8 cellular contexts compared by ENCODE assay signal in the genomic region with DNA sequence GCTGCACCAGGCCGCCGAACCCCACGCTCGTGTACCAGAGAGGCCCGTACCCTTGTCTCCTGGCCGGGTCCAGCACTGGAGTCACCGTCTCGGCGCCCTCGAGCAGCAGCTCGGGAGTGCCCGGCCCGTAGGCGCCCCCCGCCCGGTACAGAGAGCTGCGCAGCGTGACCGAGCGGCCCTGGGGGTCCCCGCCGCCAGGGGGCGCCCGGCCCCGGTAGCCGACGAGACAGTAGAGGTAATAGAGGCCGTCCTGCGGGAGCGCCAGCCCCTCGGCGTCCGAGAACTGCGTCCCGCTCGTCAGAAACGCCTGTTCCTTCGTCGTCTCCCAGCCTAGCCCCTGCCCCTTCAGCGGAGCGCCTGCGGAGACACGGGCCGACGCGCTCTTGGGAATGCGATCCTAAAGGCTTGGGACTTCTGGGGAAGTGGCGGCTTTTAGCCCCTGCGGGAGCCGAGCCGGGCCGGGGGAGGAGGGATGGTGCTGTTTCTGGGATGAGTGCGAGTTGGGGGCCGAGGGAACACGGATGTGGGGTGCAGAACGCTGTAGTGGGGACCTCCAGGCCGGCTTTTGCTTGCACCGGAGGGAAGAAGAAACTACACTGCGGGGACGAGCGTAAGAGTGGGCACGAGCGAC. TPM values are rescaled to one million over a fixed set of nuclear protein-coding genes. Genes with fewer than 3 reads are reported as not detected.
DNase-seq lines count a peak whose midpoint lies in the region; ATAC-seq and TF ChIP-seq lines count a peak whose summit lies in the region.

No MANE protein-coding gene starts in this region.

- H3K4me3 ChIP-seq in HFF-Myc (replicated peaks; ENCODE audit: low read depth, low read length) (peak overlapping the region; percentile 64), astrocyte of the spinal cord (ENCODE audit: low read depth, low read length) (peak overlapping the region; percentile 84), iPS-11a (ENCODE audit: low read depth, low read length) (peak overlapping the region; percentile 82), gastrocnemius medialis (peak overlapping the region; percentile 67 to 96 (median 90))

- peak in 1 of 2 donors; percentile 22 for TF ChIP-seq POLR2A in gastrocnemius medialis (IDR thresholded peaks at IDR 0.05)

- DNase-seq in GM03348 (ENCODE audit: low spot score), result peak; percentile 98
- DNase-seq in HFF-Myc (ENCODE audit: extremely low read depth, low read depth), result peak; percentile 30
- peak; percentile 33 for DNase-seq in NCI-H1436 treated with DMSO at 0.1 percent for 48 hours (lab: John Stamatoyannopoulos, UW)
- peak; percentile 89 for DNase-seq in T-helper 9 cell
- DNase-seq in astrocyte of the spinal cord (ENCODE audit: low read depth, low spot score), result peak; percentile 75
- DNase-seq in gastrocnemius medialis, result peak; percentile 66 to 77

- H3K4me1 ChIP-seq in gastrocnemius medialis, result peaks cover 0 to 5% of the 10 kb centered on the region in 2 donors

- in situ Hi-C loops in astrocyte of the spinal cord (cut with HindIII; ENCODE audit: low sequenced_read_pairs) (no loop called here), gastrocnemius medialis (cut with MboI; ENCODE audit: low sequenced_read_pairs in 4 of 4) (no loop called here)

- intact Hi-C loops in gastrocnemius medialis (cut with DNase I; ENCODE audit: low total_unique reads), result loop anchor here (1.0 kb wide), 2 partner anchors 17 to 35 kb away; a partner anchor contains a TSS

- no peaks in the 10 kb centered on the region for H3K9me3 ChIP-seq in gastrocnemius medialis

- peak; percentile 96 for TF ChIP-seq CTCF in HFF-Myc (IDR thresholded peaks at IDR 0.05; ENCODE audit: low read depth, low read length, missing control alignments)
- peak; percentile 86 for TF ChIP-seq CTCF in astrocyte of the spinal cord (IDR thresholded peaks at IDR 0.05; ENCODE audit: low read depth, low read length)
- peak; percentile 94 to 98 (median 96) for TF ChIP-seq CTCF in gastrocnemius medialis (IDR thresholded peaks at IDR 0.05 in 4 of 5, conservative IDR thresholded peaks at IDR 0.05 in 1 of 5)

- peak overlapping the region; percentile 74 to 84 (median 77) for H3K27ac ChIP-seq in gastrocnemius medialis

- no peaks in the 10 kb centered on the region for H3K27me3 ChIP-seq in gastrocnemius medialis

- no peaks in the 10 kb centered on the region for H3K36me3 ChIP-seq in gastrocnemius medialis

- ATAC-seq in gastrocnemius medialis (peak; percentile 92 to 95), HG02884 (IDR thresholded peaks at IDR 0.05; ENCODE audit: unreplicated experiment) (no peak)

RNA-seq across cellular contexts. Expression of a gene that starts 1.3 kb away (rescaled TPM):
- total RNA-seq in gastrocnemius medialis, result not detected

RNA-seq across cellular contexts. Expression of a gene that starts 5.2 kb away (rescaled TPM):
- total RNA-seq in gastrocnemius medialis, result 10 to 100 TPM in 1 of 4 donors, 1 to 10 TPM in 2, not detected in 1; 1.6 to 22.3 (median 4.1) TPM

RNA-seq across cellular contexts. Expression of a gene that starts 5.6 kb away (rescaled TPM):
- under 1 TPM in 2 of 4 donors, not detected in 2; 0.23 to 0.87 TPM for total RNA-seq in gastrocnemius medialis

RNA-seq across cellular contexts. Expression of a gene that starts 8.8 kb away (rescaled TPM):
- not detected for total RNA-seq in gastrocnemius medialis

RNA-seq across cellular contexts. Expression of a gene that starts 11.9 kb away (rescaled TPM):
- total RNA-seq in gastrocnemius medialis, result not detected

Comparison
In these comparisons a context has a peak if more than half of its experiments do, and no peak if none do; other contexts are left out.
1. DNase-seq: peak in every context shown above with its lines; median percentile 98 in GM03348; 89 in T-helper 9 cell; 75 in astrocyte of the spinal cord; 72 in gastrocnemius medialis; 33 in NCI-H1436 treated with DMSO at 0.1 percent for 48 hours; 30 in HFF-Myc.